ENCODE assay signal across 8 cellular contexts in genomic region chr17:34199932-34200534, GRCh38. TPM values are rescaled to one million over a fixed set of nuclear protein-coding genes. Genes with fewer than 3 reads are reported as not detected.
DNase-seq lines count a peak whose midpoint lies in the region; ATAC-seq and TF ChIP-seq lines count a peak whose summit lies in the region.

No MANE protein-coding gene starts in this region.

- ATAC-seq in HG02798 (IDR thresholded peaks at IDR 0.05; ENCODE audit: poor library complexity, unreplicated experiment) (peak; percentile 72), GM18505 (IDR thresholded peaks at IDR 0.05; ENCODE audit: unreplicated experiment) (no peak)

- peaks cover 39% of the 10 kb centered on the region for H3K27me3 Mint-ChIP-seq in activated CD4-positive, alpha-beta T cell treated with anti-CD3 and anti-CD28 coated beads, Interleukin-2, amount 10 ng/mL, durations not matched to agents 7 days and 5 days

- no peak for TF ChIP-seq POLR2A in GM18505 (IDR thresholded peaks at IDR 0.05; ENCODE audit: borderline replicate concordance, extremely low read depth, insufficient read depth, insufficient read length)

- H3K9me3 ChIP-seq in liver (ENCODE audit: control insufficient read depth in 4 of 4, low read length in 3 of 4): peaks cover 0 to 3% (median 2%) of the 10 kb centered on the region in 4 donors

- no peak overlapping the region for H3K4me3 ChIP-seq in liver (ENCODE audit: low read depth in 1 of 3, low read length in 3 of 3)

- peaks cover 0 to 4% (median 2%) of the 10 kb centered on the region in 4 donors for H3K27me3 ChIP-seq in liver (ENCODE audit: control insufficient read depth in 4 of 4, insufficient read depth in 4 of 4, low read length in 3 of 4)

- no peaks in the 10 kb centered on the region for H3K36me3 ChIP-seq in liver (ENCODE audit: control insufficient read depth in 4 of 4, insufficient read depth in 3 of 4, low read depth in 1 of 4, low read length in 3 of 4)

- no peak overlapping the region for H3K27ac Mint-ChIP-seq in activated CD4-positive, alpha-beta T cell treated with anti-CD3 and anti-CD28 coated beads, Interleukin-2, amount 10 ng/mL, durations not matched to agents 7 days and 5 days

- no peak overlapping the region for H3K4me3 Mint-ChIP-seq in activated CD4-positive, alpha-beta T cell treated with anti-CD3 and anti-CD28 coated beads, Interleukin-2, amount 10 ng/mL, durations not matched to agents 7 days and 5 days

- TF ChIP-seq RAD21 in liver (IDR thresholded peaks at IDR 0.05): peak; percentile 100

- peaks cover 3% of the 10 kb centered on the region for H3K9me3 Mint-ChIP-seq in activated CD4-positive, alpha-beta T cell treated with anti-CD3 and anti-CD28 coated beads, Interleukin-2, amount 10 ng/mL, durations not matched to agents 7 days and 5 days

- no peak overlapping the region for H3K9ac ChIP-seq in liver (ENCODE audit: low read depth in 1 of 2, low read length in 2 of 2)

- CTCF ChIA-PET in activated CD4-positive, alpha-beta T cell treated with anti-CD3 and anti-CD28 coated beads, Interleukin-2, amount 10 ng/mL, durations not matched to agents 7 days and 5 days (lab: Charles Lee): interaction anchor here (0.6 to 4.6 kb wide), 7 partner anchors 15 to 169 kb away, joined by 3 to 43 read pairs (median 3); partner anchors contain the start of gene CCL1

- DNase-seq in DMS153 (lab: John Stamatoyannopoulos, UW): peak; percentile 67
- DNase-seq in NCI-H526 treated with DMSO at 0.1 percent for 48 hours (lab: John Stamatoyannopoulos, UW): peak; percentile 62
- peak; percentile 86 for DNase-seq in activated CD4-positive, alpha-beta T cell treated with anti-CD3 and anti-CD28 coated beads, Interleukin-2, amount 10 ng/mL, durations not matched to agents 7 days and 5 days
- peak; percentile 85 for DNase-seq in dedifferentiated amniotic fluid mesenchymal stem cell (ENCODE audit: extremely low spot score)
- DNase-seq in stimulated activated CD4-positive, alpha-beta T cell treated with anti-CD3 and anti-CD28 coated beads, TNF-alpha, amount 100 ng/mL, for 4 hours (ENCODE audit: low read depth in 3 of 3): peak; percentile 2 to 43 (median 27)

- no peak overlapping the region for H3K27ac ChIP-seq in liver (ENCODE audit: low read depth in 1 of 2, low read length in 2 of 2)

- TF ChIP-seq CTCF in liver (IDR thresholded peaks at IDR 0.05; ENCODE audit: low read depth, low read length, missing input control): peak; percentile 100

- 8% methylated on average over 8 of the region's 8 CpGs for WGBS in liver

- POLR2A ChIA-PET in activated CD4-positive, alpha-beta T cell treated with anti-CD3 and anti-CD28 coated beads, Interleukin-2, amount 10 ng/mL, durations not matched to agents 7 days and 5 days (lab: Charles Lee): no interaction called here

- peaks cover 12% of the 10 kb centered on the region for H3K4me1 Mint-ChIP-seq in activated CD4-positive, alpha-beta T cell treated with anti-CD3 and anti-CD28 coated beads, Interleukin-2, amount 10 ng/mL, durations not matched to agents 7 days and 5 days

- H3K4me1 ChIP-seq in liver (ENCODE audit: control insufficient read depth in 4 of 4, insufficient read depth in 4 of 4, low read length in 3 of 4): peaks cover 0 to 3% (median 0%) of the 10 kb centered on the region in 4 donors

- no peaks in the 10 kb centered on the region for H3K36me3 Mint-ChIP-seq in activated CD4-positive, alpha-beta T cell treated with anti-CD3 and anti-CD28 coated beads, Interleukin-2, amount 10 ng/mL, durations not matched to agents 7 days and 5 days (ENCODE audit: low read depth)

TF ChIP-seq in liver, 16 proteins besides CTCF, POLR2A, EP300 and RAD21:
- TF ChIP-seq ATF3 (IDR thresholded peaks at IDR 0.05): no peak
- TF ChIP-seq FOXA1 (IDR thresholded peaks at IDR 0.05): peak; percentile 14
- no peak for TF ChIP-seq HNF4G (IDR thresholded peaks at IDR 0.05)
- no peak for TF ChIP-seq HNF4A (conservative IDR thresholded peaks at IDR 0.05)
- no peak for TF ChIP-seq NR2F2 (IDR thresholded peaks at IDR 0.05)
- peak in 1 of 2 donors; percentile 19 for TF ChIP-seq RXRA (IDR thresholded peaks at IDR 0.05)
- no peak for TF ChIP-seq TAF1 (conservative IDR thresholded peaks at IDR 0.05)
- no peak for TF ChIP-seq GABPA (IDR thresholded peaks at IDR 0.05 in 1 of 2, conservative IDR thresholded peaks at IDR 0.05 in 1 of 2)
- TF ChIP-seq MAX (IDR thresholded peaks at IDR 0.05): no peak
- TF ChIP-seq FOXA2 (IDR thresholded peaks at IDR 0.05): peak; percentile 27
- no peak for TF ChIP-seq JUND (IDR thresholded peaks at IDR 0.05)
- TF ChIP-seq ZBTB33 (IDR thresholded peaks at IDR 0.05): no peak
- no peak for TF ChIP-seq REST (IDR thresholded peaks at IDR 0.05)
- TF ChIP-seq YY1 (IDR thresholded peaks at IDR 0.05): no peak
- no peak for TF ChIP-seq EGR1 (IDR thresholded peaks at IDR 0.05; ENCODE audit: low read depth in 2 of 2)
- TF ChIP-seq SP1 (IDR thresholded peaks at IDR 0.05): no peak
TF ChIP-seq in liver: peak in this region for 3.

RNA-seq across cellular contexts. Expression of gene CCL2, which starts 55.1 kb away (rescaled TPM):
- total RNA-seq in activated CD4-positive, alpha-beta T cell treated with anti-CD3 and anti-CD28 coated beads, Interleukin-2, amount 10 ng/mL, durations not matched to agents 7 days and 5 days: not detected
- 1 to 10 TPM; 3.5 to 6.1 TPM for total RNA-seq in liver
- polyA plus RNA-seq in liver: 1 to 10 TPM; 4.7 to 8.9 TPM

Comparison
In these comparisons a context has a peak if more than half of its experiments do, and no peak if none do; other contexts are left out.
1. DNase-seq: peak in every context shown above with its lines; median percentile 86 in activated CD4-positive, alpha-beta T cell treated with anti-CD3 and anti-CD28 coated beads, Interleukin-2, amount 10 ng/mL, durations not matched to agents 7 days and 5 days; 85 in dedifferentiated amniotic fluid mesenchymal stem cell; 67 in DMS153; 62 in NCI-H526 treated with DMSO at 0.1 percent for 48 hours; 27 in stimulated activated CD4-positive, alpha-beta T cell treated with anti-CD3 and anti-CD28 coated beads, TNF-alpha, amount 100 ng/mL, for 4 hours.
2. RNA of gene CCL2, which starts 55.1 kb away (total RNA-seq): 3.5 to 6.1 TPM in liver; not detected in activated CD4-positive, alpha-beta T cell treated with anti-CD3 and anti-CD28 coated beads, Interleukin-2, amount 10 ng/mL, durations not matched to agents 7 days and 5 days; every median in the first group is over 4 times any median in the second.